Comparison of ENCODE assay signal across 25 cellular contexts in genomic region chr11:118653684-118654390, GRCh38. TPM values are rescaled to one million over a fixed set of nuclear protein-coding genes. Genes with fewer than 3 reads are reported as not detected.
DNase-seq lines count a peak whose midpoint lies in the region; ATAC-seq, FAIRE-seq and TF ChIP-seq lines count a peak whose summit lies in the region.
"Had no signal": no experiment of that assay in that cellular context is flagged by ENCODE, and none has a peak within 500 bp of the region (broad histone marks: within the 10 kb centered on the region; RNA-seq: fewer than 3 reads in every experiment).

No MANE protein-coding gene starts in this region.

- CTCF ChIA-PET in SK-N-SH (lab: Yijun Ruan, JAX): interaction anchor here (0.9 to 1.6 kb wide), 4 partner anchors 10 to 53 kb away, joined by 3 to 4 read pairs (median 3); no protein-coding TSS in a partner anchor

- TF ChIP-seq CTCF in SK-N-SH (IDR thresholded peaks at IDR 0.05): no peak
- no peak for TF ChIP-seq CTCF in astrocyte (IDR thresholded peaks at IDR 0.05; ENCODE audit: insufficient read depth, low read depth, low read length)

- H3K27ac ChIP-seq in SK-N-SH (ENCODE audit: low read depth in 2 of 2, low read length in 1 of 2) (no peak overlapping the region), astrocyte (ENCODE audit: low read depth, low read length) (no peak overlapping the region), mesenchymal stem cell (ENCODE audit: low read length, poor library complexity, severe bottlenecking) (no peak overlapping the region)
- H3K27ac ChIP-seq: 22Rv1 had no signal

- no peaks in the 10 kb centered on the region for H3K27me3 Mint-ChIP-seq in astrocyte (ENCODE audit: low read depth, unreplicated experiment)

- H3K4ac ChIP-seq in mesenchymal stem cell (ENCODE audit: low read depth in 1 of 2, low read length in 2 of 2): no peak overlapping the region

- no peaks in the 10 kb centered on the region for H3K9me3 ChIP-seq in SK-N-SH
- H3K9me3 ChIP-seq in astrocyte (ENCODE audit: insufficient read depth, low read depth, low read length): no peaks in the 10 kb centered on the region
- H3K9me3 ChIP-seq in mesenchymal stem cell (ENCODE audit: control insufficient read depth, low read length): no peaks in the 10 kb centered on the region
- H3K9me3 ChIP-seq: BE2C, MG63 had no signal

- no peak for TF ChIP-seq EP300 in SK-N-SH (IDR thresholded peaks at IDR 0.05; ENCODE audit: borderline replicate concordance in 1 of 2, low read depth in 1 of 2, low read length in 1 of 2)

- H3K4me1 Mint-ChIP-seq in astrocyte (ENCODE audit: low read depth, unreplicated experiment): peaks cover 2% of the 10 kb centered on the region
- H3K4me1 Mint-ChIP-seq: CD14-positive monocyte had no signal

- H3F3A ChIP-seq in SK-N-SH (replicated peaks; ENCODE audit: insufficient read depth): peaks cover 38% of the 10 kb centered on the region

- H3K36me3 ChIP-seq in SK-N-SH (replicated peaks in 1 of 2; ENCODE audit: control insufficient read depth in 1 of 2, insufficient read depth in 2 of 2, low read length in 1 of 2) (peaks cover 66 to 78% of the 10 kb centered on the region in 2 experiments), astrocyte (ENCODE audit: insufficient read depth, low read length) (peaks cover 61% of the 10 kb centered on the region), mesenchymal stem cell (ENCODE audit: control insufficient read depth in 1 of 2, insufficient read depth in 2 of 2, low read depth in 1 of 2, low read length in 2 of 2) (peaks cover 83 to 91% of the 10 kb centered on the region in 2 experiments)

- H3K14ac ChIP-seq in mesenchymal stem cell (ENCODE audit: low read length in 2 of 2): no peak overlapping the region

- H3K27me3 ChIP-seq in SK-N-SH (ENCODE audit: insufficient read depth) (no peaks in the 10 kb centered on the region), astrocyte (ENCODE audit: insufficient read depth, low read length) (no peaks in the 10 kb centered on the region), mesenchymal stem cell (ENCODE audit: control insufficient read depth in 1 of 2, insufficient read depth in 1 of 2, low read length in 2 of 2) (no peaks in the 10 kb centered on the region)
- H3K27me3 ChIP-seq: BE2C, MG63 had no signal

- H4K20me1 ChIP-seq in SK-N-SH (ENCODE audit: insufficient read depth) (peaks cover 18% of the 10 kb centered on the region), astrocyte (ENCODE audit: insufficient read depth, low read length) (peaks cover 90% of the 10 kb centered on the region)

- H3K4me1 ChIP-seq in SK-N-SH (ENCODE audit: control insufficient read depth in 1 of 2, insufficient read depth in 2 of 2, low read depth in 1 of 2, low read length in 1 of 2) (peaks cover 0 to 1% of the 10 kb centered on the region in 2 experiments; a peak in 1 of 4 replicates), astrocyte (ENCODE audit: insufficient read depth, low read length) (peaks cover 4% of the 10 kb centered on the region), mesenchymal stem cell (ENCODE audit: control insufficient read depth, insufficient read depth, low read depth, low read length) (peaks cover 13% of the 10 kb centered on the region)

- H3K27ac Mint-ChIP-seq in astrocyte (ENCODE audit: unreplicated experiment): peak overlapping the region; percentile 51
- H3K27ac Mint-ChIP-seq: CD14-positive monocyte had no signal

- no peak overlapping the region for H2AK5ac ChIP-seq in mesenchymal stem cell (ENCODE audit: low read length, severe bottlenecking)

- H2BK12ac ChIP-seq in mesenchymal stem cell (ENCODE audit: low read length in 2 of 2): no peak overlapping the region

- no peak overlapping the region for H3K18ac ChIP-seq in mesenchymal stem cell (ENCODE audit: low read depth in 1 of 2, low read length in 2 of 2)

- H3K4me3 Mint-ChIP-seq in astrocyte (ENCODE audit: unreplicated experiment): no peak overlapping the region
- H3K4me3 Mint-ChIP-seq: CD14-positive monocyte had no signal

- H2BK120ac ChIP-seq in mesenchymal stem cell (ENCODE audit: low read depth, low read length): no peak overlapping the region

- H3K9me3 Mint-ChIP-seq in astrocyte (ENCODE audit: unreplicated experiment): no peaks in the 10 kb centered on the region
- H3K9me3 Mint-ChIP-seq: CD14-positive monocyte had no signal

- no peak for FAIRE-seq in astrocyte (lab: Jason Lieb, UNC)
- FAIRE-seq: GM12892, H1 had no signal

- H2AFZ ChIP-seq in SK-N-SH (ENCODE audit: low read depth) (no peak overlapping the region), astrocyte (ENCODE audit: low read depth, low read length) (no peak overlapping the region), mesenchymal stem cell (ENCODE audit: low read depth, low read length) (no peak overlapping the region)

- DNase-seq in SK-N-SH (no peak), astrocyte (ENCODE audit: low read depth) (no peak), mesenchymal stem cell (no peak), HK-2 (ENCODE audit: unreplicated experiment) (no peak), D341Med (ENCODE audit: low spot score) (no peak)
- no peak for DNase-seq in stimulated activated CD4-positive, alpha-beta T cell treated with anti-CD3 and anti-CD28 coated beads, Interleukin-15, amount 100 ng/mL, for 24 hours
- DNase-seq: BE2C, Calu3, DMS153, DND-41, KBM-7, MG63, NCI-H2029 treated with DMSO at 0.1 percent for 48 hours, NCI-H69, SHP77 treated with DMSO at 0.1 percent for 48 hours had no signal

- H3K4me2 ChIP-seq in SK-N-SH: no peak overlapping the region
- H3K4me2 ChIP-seq in astrocyte (ENCODE audit: low read length): no peak overlapping the region
- no peak overlapping the region for H3K4me2 ChIP-seq in mesenchymal stem cell (ENCODE audit: low read length, poor library complexity, severe bottlenecking)

- H3K9ac ChIP-seq in SK-N-SH (no peak overlapping the region), astrocyte (ENCODE audit: low read length) (no peak overlapping the region), mesenchymal stem cell (ENCODE audit: low read length) (peak overlapping the region; percentile 11)

- TF ChIP-seq RAD21 in SK-N-SH (IDR thresholded peaks at IDR 0.05; ENCODE audit: low read length): no peak

- no peak overlapping the region for H4K91ac ChIP-seq in mesenchymal stem cell (ENCODE audit: low read length)

- ATAC-seq in SK-N-SH treated with all-trans-retinoic acid at 6 μM for 48 hours: no peak
- ATAC-seq: HCT116, Panc1 had no signal

- peaks cover 36% of the 10 kb centered on the region for H3K79me1 ChIP-seq in mesenchymal stem cell (replicated peaks; ENCODE audit: low read length, poor library complexity, severe bottlenecking)

- POLR2A ChIA-PET in SK-N-SH (lab: Yijun Ruan, JAX): no interaction called here

- 93% methylated on average over 6 of the region's 8 CpGs for WGBS in SK-N-SH (ENCODE audit: low lambda C conversion rate)
- WGBS in mesenchymal stem cell: 96% methylated on average over 8 of the region's 8 CpGs

- H3K79me2 ChIP-seq in SK-N-SH (ENCODE audit: insufficient read depth): no peaks in the 10 kb centered on the region
- peaks cover 22% of the 10 kb centered on the region for H3K79me2 ChIP-seq in astrocyte (ENCODE audit: insufficient read depth, low read length)

- H3K23ac ChIP-seq in mesenchymal stem cell (ENCODE audit: low read length in 2 of 2): no peak overlapping the region

- no peak overlapping the region for H2BK15ac ChIP-seq in mesenchymal stem cell (ENCODE audit: low read depth, poor library complexity, severe bottlenecking)

- H3K9me2 ChIP-seq in SK-N-SH: no peaks in the 10 kb centered on the region

- H3K4me3 ChIP-seq in SK-N-SH (ENCODE audit: low read depth in 2 of 2, low read length in 1 of 2) (no peak overlapping the region), astrocyte (ENCODE audit: insufficient read depth, low read depth, low read length) (no peak overlapping the region), mesenchymal stem cell (ENCODE audit: insufficient read depth in 1 of 2, low read depth in 1 of 2, low read length in 2 of 2) (no peak overlapping the region)
- H3K4me3 ChIP-seq: MG63 had no signal

- no peak overlapping the region for H2BK5ac ChIP-seq in mesenchymal stem cell (ENCODE audit: low read depth, low read length, poor library complexity, severe bottlenecking)

- no peak overlapping the region for H4K8ac ChIP-seq in mesenchymal stem cell (ENCODE audit: low read length)

- peaks cover 20% of the 10 kb centered on the region for H3K36me3 Mint-ChIP-seq in astrocyte (ENCODE audit: low read depth, unreplicated experiment)
- H3K36me3 Mint-ChIP-seq: CD14-positive monocyte had no signal

TF ChIP-seq in SK-N-SH treated with all-trans-retinoic acid at 6 μM for 48 hours, 23 proteins besides CTCF, POLR2A, EP300 and RAD21:
- TF ChIP-seq ZC3H10 (CRISPR knock-in tag; IDR thresholded peaks at IDR 0.05) (no peak), ARNTL (CRISPR knock-in tag; IDR thresholded peaks at IDR 0.05; ENCODE audit: borderline replicate concordance, low read depth) (no peak), TOX (CRISPR knock-in tag; IDR thresholded peaks at IDR 0.05; ENCODE audit: borderline replicate concordance) (no peak), ZFP3 (CRISPR knock-in tag; IDR thresholded peaks at IDR 0.05) (peak; percentile 91)

TF ChIP-seq in SK-N-SH, 30 proteins besides CTCF, POLR2A, EP300 and RAD21 (continues in another document):
- no peak for TF ChIP-seq SIN3A (IDR thresholded peaks at IDR 0.05; ENCODE audit: borderline replicate concordance, low read depth, low read length)
- no peak for TF ChIP-seq ELF1 (IDR thresholded peaks at IDR 0.05)
- TF ChIP-seq YY1 (IDR thresholded peaks at IDR 0.05; ENCODE audit: low read depth): no peak
- TF ChIP-seq, protein P1, sequence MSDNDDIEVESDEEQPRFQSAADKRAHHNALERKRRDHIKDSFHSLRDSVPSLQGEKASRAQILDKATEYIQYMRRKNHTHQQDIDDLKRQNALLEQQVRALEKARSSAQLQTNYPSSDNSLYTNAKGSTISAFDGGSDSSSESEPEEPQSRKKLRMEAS (IDR thresholded peaks at IDR 0.05; ENCODE audit: low read depth): no peak
- no peak for TF ChIP-seq EZH2phosphoT487 (IDR thresholded peaks at IDR 0.05; ENCODE audit: borderline replicate concordance, low read depth)
- no peak for TF ChIP-seq GABPA (IDR thresholded peaks at IDR 0.05; ENCODE audit: low read depth)
- TF ChIP-seq NFIC (IDR thresholded peaks at IDR 0.05; ENCODE audit: borderline replicate concordance): no peak
- TF ChIP-seq TCF12 (IDR thresholded peaks at IDR 0.05): no peak
- TF ChIP-seq NRF1 (IDR thresholded peaks at IDR 0.05; ENCODE audit: low read depth, low read length): no peak
- no peak for TF ChIP-seq FOXM1 (IDR thresholded peaks at IDR 0.05; ENCODE audit: low read depth)

RNA-seq across cellular contexts. Expression of gene TREH, which starts 25.6 kb away (rescaled TPM):
- polyA plus RNA-seq in SK-N-SH (2012; rRNA removed): not detected in 2 replicates
- polyA plus RNA-seq in SK-N-SH (2012; cell fraction: cytosol; rRNA removed): not detected in 2 replicates
- not detected in 2 replicates for polyA plus RNA-seq in SK-N-SH (2012; cell fraction: nucleus; rRNA removed)
- total RNA-seq in astrocyte: not detected in 2 replicates
- not detected for polyA plus RNA-seq in mesenchymal stem cell (2013, experiment 1 of 2)
- polyA plus RNA-seq in mesenchymal stem cell (2013, experiment 2 of 2): not detected
- total RNA-seq: H1, HT1080, LHCN-M2, NCI-H460 had no signal
- polyA plus RNA-seq: CD14-positive monocyte had no signal

RNA-seq across cellular contexts. Expression of gene PHLDB1, which starts 46.4 kb away (rescaled TPM):
- polyA plus RNA-seq in SK-N-SH (2012; rRNA removed): 89.4 and 104 TPM in 2 replicates
- polyA plus RNA-seq in SK-N-SH (2012; cell fraction: cytosol; rRNA removed): 37.8 and 52.6 TPM in 2 replicates
- 270 and 294 TPM in 2 replicates for polyA plus RNA-seq in SK-N-SH (2012; cell fraction: nucleus; rRNA removed)
- total RNA-seq in astrocyte: 179 and 194 TPM in 2 replicates
- 124 TPM for polyA plus RNA-seq in mesenchymal stem cell (2013, experiment 1 of 2)
- 114 TPM for polyA plus RNA-seq in mesenchymal stem cell (2013, experiment 2 of 2)
- polyA plus RNA-seq: CD14-positive monocyte had no signal
